ENCODE assay signal across 14 cellular contexts in genomic region chr12:88325828-88326214, GRCh38.
DNase-seq lines count a peak whose midpoint lies in the region; ATAC-seq, FAIRE-seq and TF ChIP-seq lines count a peak whose summit lies in the region.
"Had no signal": no experiment of that assay in that cellular context is flagged by ENCODE, and none has a peak within 500 bp of the region (broad histone marks: within the 10 kb centered on the region; RNA-seq: fewer than 3 reads in every experiment).

No MANE protein-coding gene starts in this region.

- no peaks in the 10 kb centered on the region for H3K9me3 ChIP-seq in skeletal muscle tissue (ENCODE audit: control insufficient read depth in 3 of 3, low read length in 3 of 3)
- H3K9me3 ChIP-seq: upper lobe of right lung had no signal

- FAIRE-seq in urothelium cell line (lab: Jason Lieb, UNC), result no peak

- H3K36me3 ChIP-seq in brain microvascular endothelial cell (replicated peaks) (no peaks in the 10 kb centered on the region), skeletal muscle tissue (ENCODE audit: control insufficient read depth in 3 of 3, insufficient read depth in 3 of 3, low read length in 3 of 3) (no peaks in the 10 kb centered on the region)
- H3K36me3 ChIP-seq: upper lobe of right lung had no signal

- intact Hi-C loops in left ventricle myocardium superior (cut with micrococcal nuclease), result no loop called here

- DNase-seq in HCEC 1CT (peak; percentile 71), brain microvascular endothelial cell (peak; percentile 54), left ventricle myocardium superior (no peak), GM13976 (ENCODE audit: low spot score) (no peak), urothelium cell line (ENCODE audit: low spot score) (no peak), NCI-H526 treated with DMSO at 0.1 percent for 48 hours (lab: John Stamatoyannopoulos, UW) (no peak), NOMO-1 (lab: John Stamatoyannopoulos, UW; ENCODE audit: unreplicated experiment in 2 of 2) (no peak)
- DNase-seq: DMS79 treated with DMSO at 0.1 percent for 48 hours, NCI-H1092, NCI-H510A treated with DMSO at 0.1 percent for 48 hours, T-cell, upper lobe of right lung had no signal

- H3K27ac ChIP-seq in brain microvascular endothelial cell (peak overlapping the region; percentile 92), skeletal muscle tissue (ENCODE audit: low read depth, low read length) (peak overlapping the region; percentile 32)
- H3K27ac ChIP-seq: upper lobe of right lung had no signal

- peak; percentile 72 for ATAC-seq in left ventricle myocardium superior
- ATAC-seq: activated CD4-positive, CD25-positive, alpha-beta regulatory T cell treated with anti-CD3 and anti-CD28 coated beads, Interleukin-2, amount 50 U/mL, for 24 hours; T-cell had no signal

- H3K9ac ChIP-seq in skeletal muscle tissue (ENCODE audit: low read depth in 1 of 3, low read length in 3 of 3), result no peak overlapping the region

- TF ChIP-seq CTCF in brain microvascular endothelial cell (IDR thresholded peaks at IDR 0.05; ENCODE audit: low read depth, low read length, missing control alignments) (no peak), GM13976 (IDR thresholded peaks at IDR 0.05; ENCODE audit: borderline replicate concordance, control extremely low read depth, extremely low read depth, insufficient read depth, missing control alignments) (no peak)

- no peak overlapping the region for H3K4me3 ChIP-seq in brain microvascular endothelial cell (ENCODE audit: low read depth, low read length)
- H3K4me3 ChIP-seq in skeletal muscle tissue (ENCODE audit: low read length in 3 of 3), result no peak overlapping the region
- H3K4me3 ChIP-seq: upper lobe of right lung had no signal

- in situ Hi-C loops in brain microvascular endothelial cell (cut with HindIII; ENCODE audit: low pct_ligation_motif_present, low sequenced_read_pairs) (no loop called here), GM13976 (cut with MboI; ENCODE audit: low sequenced_read_pairs, unreplicated experiment) (no loop called here)

- H3K27me3 ChIP-seq in brain microvascular endothelial cell (replicated peaks), result no peaks in the 10 kb centered on the region
- no peaks in the 10 kb centered on the region for H3K27me3 ChIP-seq in skeletal muscle tissue (ENCODE audit: control insufficient read depth in 3 of 3, insufficient read depth in 3 of 3, low read length in 3 of 3)
- H3K27me3 ChIP-seq: upper lobe of right lung had no signal

- H3K4me1 ChIP-seq in skeletal muscle tissue (ENCODE audit: control insufficient read depth in 3 of 3, insufficient read depth in 3 of 3, low read length in 3 of 3), result no peaks in the 10 kb centered on the region
- H3K4me1 ChIP-seq: upper lobe of right lung had no signal

Comparison
In these comparisons a context has a peak if more than half of its experiments do, and no peak if none do; other contexts are left out.
1. DNase-seq: peak in HCEC 1CT (single experiment) and brain microvascular endothelial cell (single experiment); none in left ventricle myocardium superior (single experiment), GM13976 (single experiment), urothelium cell line (single experiment), NCI-H526 treated with DMSO at 0.1 percent for 48 hours (single experiment) and NOMO-1 (0 of 2).